15 cellular contexts compared by ENCODE assay signal in the genomic region with DNA sequence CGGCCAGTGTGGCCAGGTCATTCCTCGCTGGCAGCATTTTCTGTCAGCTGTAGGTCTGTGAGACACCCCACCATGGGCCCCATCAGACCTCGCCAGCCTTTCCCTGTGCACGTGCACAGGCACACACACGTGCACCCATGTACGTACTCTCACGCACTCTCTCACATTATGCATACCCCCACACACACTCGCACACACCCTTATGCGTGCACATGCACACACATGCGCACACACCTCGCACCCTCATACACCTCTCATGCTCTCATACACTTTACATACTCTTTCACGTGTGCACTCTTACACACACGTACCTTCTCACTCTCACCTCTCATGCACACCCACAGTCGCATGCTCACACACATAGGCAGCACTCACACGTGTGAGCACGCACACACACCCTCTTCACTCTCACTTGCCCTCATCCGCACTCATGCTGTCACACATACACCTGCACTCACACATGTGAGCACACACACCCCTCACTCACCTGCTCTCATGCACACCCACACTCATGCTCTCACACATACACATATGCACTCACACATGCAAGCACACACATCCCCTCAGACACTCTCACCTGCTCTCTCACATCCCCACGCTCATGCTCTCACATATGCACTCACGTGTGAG. TPM values are rescaled to one million over a fixed set of nuclear protein-coding genes. Genes with fewer than 3 reads are reported as not detected.
DNase-seq lines count a peak whose midpoint lies in the region; ATAC-seq, FAIRE-seq and TF ChIP-seq lines count a peak whose summit lies in the region.
"Had no signal": no experiment of that assay in that cellular context is flagged by ENCODE, and none has a peak within 500 bp of the region (broad histone marks: within the 10 kb centered on the region; RNA-seq: fewer than 3 reads in every experiment).

No MANE protein-coding gene starts in this region.

- peaks cover 42% of the 10 kb centered on the region for H4K20me1 ChIP-seq in IMR-90 (ENCODE audit: insufficient read depth, low read length)
- H4K20me1 ChIP-seq in H1 (replicated peaks in 1 of 2; ENCODE audit: control insufficient read depth in 1 of 2, insufficient read depth in 2 of 2, low read length in 2 of 2): peaks cover 4 to 10% of the 10 kb centered on the region in 2 experiments
- H4K20me1 ChIP-seq: BLaER1 had no signal

- 0 out of 2 replicates have a peak overlapping the region, but pooled peaks have one; percentile 16 for H2AK5ac ChIP-seq in IMR-90 (ENCODE audit: low read depth, low read length)
- no peak overlapping the region for H2AK5ac ChIP-seq in H1 (ENCODE audit: low read depth, low read length)
- H2AK5ac ChIP-seq in trophoblast cell (ENCODE audit: low read length): no peak overlapping the region

- dilution Hi-C loops in IMR-90 (cut with HindIII; ENCODE audit: low sequenced_read_pairs, unreplicated experiment): no loop called here

- H3K23me2 ChIP-seq in H1 (ENCODE audit: low read depth, low read length): no peaks in the 10 kb centered on the region

- H3K9me3 ChIP-seq in HEK293 (ENCODE audit: control insufficient read depth, insufficient read depth, low read depth, low read length): no peaks in the 10 kb centered on the region
- no peaks in the 10 kb centered on the region for H3K9me3 ChIP-seq in IMR-90 (ENCODE audit: control insufficient read depth, insufficient read depth, low read length)
- H3K9me3 ChIP-seq in H1 (ENCODE audit: insufficient read depth in 2 of 2, low read depth in 1 of 2, low read length in 1 of 2): no peaks in the 10 kb centered on the region
- H3K9me3 ChIP-seq in trophoblast cell (ENCODE audit: insufficient read depth, low read depth, low read length): peaks cover 9% of the 10 kb centered on the region
- no peaks in the 10 kb centered on the region for H3K9me3 ChIP-seq in suprapubic skin
- H3K9me3 ChIP-seq: BLaER1, Caco-2 had no signal

- no peak for FAIRE-seq in H1 (lab: Jason Lieb, UNC)

- H3K79me2 ChIP-seq in H1 (ENCODE audit: control insufficient read depth in 1 of 2, insufficient read depth in 2 of 2, low read length in 2 of 2) (peaks cover 0 to 17% of the 10 kb centered on the region in 2 experiments; a peak in 2 of 4 replicates), trophoblast cell (ENCODE audit: control insufficient read depth, insufficient read depth, low read length, poor library complexity) (peaks cover 2% of the 10 kb centered on the region)

- peaks cover 20% of the 10 kb centered on the region for H3K9me1 ChIP-seq in IMR-90 (ENCODE audit: insufficient read depth, low read length)

- H3K4me1 ChIP-seq in HEK293 (ENCODE audit: control insufficient read depth, insufficient read depth, low read length) (peaks cover 4% of the 10 kb centered on the region; the same call in 1 of the 2 replicates), IMR-90 (ENCODE audit: control insufficient read depth, insufficient read depth, low read length) (peaks cover 6% of the 10 kb centered on the region), H1 (replicated peaks in 1 of 4; ENCODE audit: control insufficient read depth in 3 of 4, insufficient read depth in 4 of 4, low read length in 3 of 4) (peaks cover 0 to 4% (median 3%) of the 10 kb centered on the region in 4 experiments; a peak in 2 of 7 replicates), trophoblast cell (ENCODE audit: control insufficient read depth in 1 of 2, insufficient read depth in 2 of 2, low read length in 2 of 2) (peaks cover 0 to 3% of the 10 kb centered on the region in 2 experiments), suprapubic skin (peaks cover 8% of the 10 kb centered on the region)
- H3K4me1 ChIP-seq: BLaER1, Caco-2 had no signal

- H3K27ac ChIP-seq in HEK293 (ENCODE audit: extremely low read depth, low read depth, low read length) (no peak overlapping the region), IMR-90 (ENCODE audit: insufficient read depth, low read length) (no peak overlapping the region), H1 (ENCODE audit: low read depth, low read length) (no peak overlapping the region; the same call in 1 of the 2 replicates), trophoblast cell (ENCODE audit: low read depth, low read length) (no peak overlapping the region), suprapubic skin (no peak overlapping the region)
- H3K27ac ChIP-seq: BLaER1 had no signal

- H4K91ac ChIP-seq in IMR-90 (ENCODE audit: insufficient read depth, low read depth, low read length) (no peak overlapping the region), H1 (replicated peaks; ENCODE audit: insufficient read length, low read length) (no peak overlapping the region), trophoblast cell (ENCODE audit: low read depth, low read length) (no peak overlapping the region)

- H3K4ac ChIP-seq in IMR-90 (ENCODE audit: low read depth, low read length): no peak overlapping the region
- peak overlapping the region; percentile 32 for H3K4ac ChIP-seq in H1 (replicated peaks; ENCODE audit: insufficient read length, low read depth, low read length)
- no peak overlapping the region for H3K4ac ChIP-seq in trophoblast cell (ENCODE audit: low read depth, low read length)

- WGBS in IMR-90 (ENCODE audit: extremely low coverage in 2 of 2, insufficient read length in 1 of 2), 2 experiments: 95% methylated on average over 17 of the region's 19 CpGs; no CpG with 5 or more reads in 1 of the 2 experiments
- WGBS in H1 (ENCODE audit: extremely low coverage in 1 of 2, insufficient coverage in 1 of 2, insufficient read length in 1 of 2, insufficient replicate concordance in 2 of 2, low coverage in 1 of 2, low lambda C conversion rate in 2 of 2, missing lambda C conversion rate in 1 of 2), 2 experiments: 95 to 100% methylated on average over 2 to 19 of the region's 19 CpGs
- WGBS in trophoblast cell (ENCODE audit: extremely low coverage, insufficient coverage, insufficient read length): 100% methylated on average over 2 of the region's 19 CpGs
- WGBS in suprapubic skin: 95% methylated on average over 19 of the region's 19 CpGs

- H3K36me3 ChIP-seq in HEK293 (ENCODE audit: control insufficient read depth in 2 of 2, insufficient read depth in 1 of 2, low read length in 2 of 2) (peaks cover 9 to 36% of the 10 kb centered on the region in 2 experiments; a peak in 2 of 3 replicates), IMR-90 (ENCODE audit: control insufficient read depth, insufficient read depth, low read length) (peaks cover 29% of the 10 kb centered on the region), H1 (ENCODE audit: control insufficient read depth in 2 of 4, insufficient read depth in 4 of 4, low read length in 3 of 4) (peaks cover 3 to 17% (median 12%) of the 10 kb centered on the region in 4 experiments; a peak in 7 of 8 replicates), trophoblast cell (ENCODE audit: control insufficient read depth in 1 of 2, insufficient read depth in 2 of 2, low read length in 2 of 2) (peaks cover 23 to 26% of the 10 kb centered on the region in 2 experiments), suprapubic skin (peaks cover 44% of the 10 kb centered on the region)
- H3K36me3 ChIP-seq: BLaER1 had no signal

- H2BK20ac ChIP-seq in IMR-90 (ENCODE audit: low read depth, low read length): no peak overlapping the region
- no peak overlapping the region for H2BK20ac ChIP-seq in H1 (ENCODE audit: low read length)

- intact Hi-C loops in IMR-90 (cut with micrococcal nuclease): loop anchor here (5.0 kb wide), 1 partner anchor 547 kb away; a partner anchor contains a TSS

- H2BK5ac ChIP-seq in IMR-90 (ENCODE audit: low read depth, low read length, poor library complexity, severe bottlenecking): no peak overlapping the region
- peak overlapping the region; percentile 86; the same call in 1 of the 2 replicates for H2BK5ac ChIP-seq in H1 (ENCODE audit: low read depth, low read length)
- no peak overlapping the region for H2BK5ac ChIP-seq in trophoblast cell (ENCODE audit: low read depth, low read length, poor library complexity)

- TF ChIP-seq POLR2A in IMR-90 (IDR thresholded peaks at IDR 0.05; ENCODE audit: low read depth, low read length) (no peak), H1 (IDR thresholded peaks at IDR 0.05; ENCODE audit: control extremely low read depth in 1 of 2, low read depth in 2 of 2, low read length in 2 of 2) (no peak), suprapubic skin (IDR thresholded peaks at IDR 0.05) (no peak)

- TF ChIP-seq CTCF in HEK293 (tag by site-specific recombination; IDR thresholded peaks at IDR 0.05) (no peak), IMR-90 (conservative IDR thresholded peaks at IDR 0.05; ENCODE audit: low read depth, low read length) (no peak), H1 (IDR thresholded peaks at IDR 0.05; ENCODE audit: control extremely low read depth in 1 of 3, insufficient read depth in 1 of 3, low read depth in 1 of 3, low read length in 3 of 3) (no peak), suprapubic skin (IDR thresholded peaks at IDR 0.05) (no peak)

- H3K4me3 ChIP-seq in HEK293 (ENCODE audit: low read depth, low read length): no peak overlapping the region
- H3K4me3 ChIP-seq in IMR-90 (ENCODE audit: insufficient read depth, low read depth, low read length): no peak overlapping the region
- H3K4me3 ChIP-seq in H1 (ENCODE audit: extremely low read depth in 1 of 4, insufficient read depth in 2 of 4, low read depth in 3 of 4, low read length in 4 of 4): no peak overlapping the region
- H3K4me3 ChIP-seq in trophoblast cell (ENCODE audit: low read depth, low read length): peak overlapping the region; percentile 59
- H3K4me3 ChIP-seq in suprapubic skin: no peak overlapping the region
- H3K4me3 ChIP-seq: BLaER1, GM23338 had no signal

- H3K79me1 ChIP-seq in IMR-90 (ENCODE audit: low read depth in 1 of 2, low read length in 2 of 2) (peaks cover 36 to 70% of the 10 kb centered on the region in 2 experiments), H1 (ENCODE audit: low read depth, low read length) (peaks cover 2% of the 10 kb centered on the region; the same call in 1 of the 2 replicates), trophoblast cell (ENCODE audit: low read length) (no peaks in the 10 kb centered on the region)

- H3K56ac ChIP-seq in IMR-90 (ENCODE audit: extremely low read depth, insufficient read depth, low read length) (no peak overlapping the region), H1 (replicated peaks; ENCODE audit: insufficient read length, low read depth, low read length) (no peak overlapping the region)

- H4K12ac ChIP-seq in trophoblast cell (ENCODE audit: low read depth, low read length): no peak overlapping the region

- in situ Hi-C loops in IMR-90 (cut with MboI; ENCODE audit: low sequenced_read_pairs): loop anchor here (5.0 kb wide), 1 partner anchor 112 kb away; no protein-coding TSS in a partner anchor

- no peak for ATAC-seq in IMR-90 (ENCODE audit: low read depth)
- ATAC-seq: GM23338 had no signal

- no peak overlapping the region for H3K14ac ChIP-seq in IMR-90 (replicated peaks; ENCODE audit: low read depth, low read length)
- no peak overlapping the region for H3K14ac ChIP-seq in H1 (ENCODE audit: insufficient read length)
- H3K14ac ChIP-seq in trophoblast cell (ENCODE audit: low read length): no peak overlapping the region

- TF ChIP-seq RAD21 in IMR-90 (IDR thresholded peaks at IDR 0.05; ENCODE audit: low read length) (no peak), H1 (IDR thresholded peaks at IDR 0.05 in 1 of 2, conservative IDR thresholded peaks at IDR 0.05 in 1 of 2; ENCODE audit: low read depth in 2 of 2, low read length in 2 of 2) (no peak)

- no peak overlapping the region for H2BK12ac ChIP-seq in H1 (ENCODE audit: low read depth, low read length)
- no peak overlapping the region for H2BK12ac ChIP-seq in trophoblast cell (ENCODE audit: low read length)

- H4K5ac ChIP-seq in IMR-90 (ENCODE audit: low read depth, low read length) (no peak overlapping the region), H1 (ENCODE audit: insufficient read length, low read depth, low read length) (no peak overlapping the region)

- no peak overlapping the region for H3K4me2 ChIP-seq in IMR-90 (ENCODE audit: low read depth, low read length)
- H3K4me2 ChIP-seq in H1 (ENCODE audit: insufficient read depth in 1 of 2, low read depth in 2 of 2, low read length in 2 of 2): no peak overlapping the region
- no peak overlapping the region for H3K4me2 ChIP-seq in trophoblast cell (ENCODE audit: low read length)
- H3K4me2 ChIP-seq: BLaER1, GM23338 had no signal

- H2AK9ac ChIP-seq in IMR-90 (replicated peaks; ENCODE audit: low read depth, low read length, poor library complexity): peak overlapping the region; percentile 25

- no peak overlapping the region for H2AFZ ChIP-seq in IMR-90 (replicated peaks; ENCODE audit: low read length, poor library complexity)
- H2AFZ ChIP-seq in H1 (ENCODE audit: low read length): no peak overlapping the region
- no peak overlapping the region for H2AFZ ChIP-seq in trophoblast cell (ENCODE audit: insufficient read depth, low read length, poor library complexity)
- H2AFZ ChIP-seq: GM23338 had no signal

- H2BK120ac ChIP-seq in IMR-90 (ENCODE audit: low read depth, low read length): no peak overlapping the region
- H2BK120ac ChIP-seq in H1 (replicated peaks; ENCODE audit: low read depth, low read length): no peak overlapping the region
- H2BK120ac ChIP-seq in trophoblast cell (ENCODE audit: insufficient read depth, low read length, poor library complexity): no peak overlapping the region

- H3K18ac ChIP-seq in IMR-90 (ENCODE audit: low read depth, low read length) (no peak overlapping the region), H1 (ENCODE audit: extremely low read depth, low read length) (no peak overlapping the region), trophoblast cell (ENCODE audit: low read length) (no peak overlapping the region)

- no TSS peak for BruUV-seq in IMR-90 (replicated peaks; lab: Mats Ljungman, UMichigan)

- H2BK15ac ChIP-seq in IMR-90 (ENCODE audit: low read depth, low read length): no peak overlapping the region
- no peak overlapping the region for H2BK15ac ChIP-seq in H1 (ENCODE audit: low read length)

- H4K8ac ChIP-seq in IMR-90 (ENCODE audit: low read depth in 2 of 2, low read length in 2 of 2) (no peak overlapping the region), H1 (ENCODE audit: extremely low read depth, insufficient read depth, low read length) (no peak overlapping the region), trophoblast cell (ENCODE audit: low read depth, low read length) (no peak overlapping the region)

- DNase-seq in IMR-90: no peak
- DNase-seq in H1 (ENCODE audit: low read depth in 1 of 2, low spot score in 2 of 2): no peak
- no peak for DNase-seq in trophoblast cell
- DNase-seq in DMS 273 (lab: John Stamatoyannopoulos, UW; ENCODE audit: unreplicated experiment): no peak
- DNase-seq in NCI-H345 (lab: John Stamatoyannopoulos, UW): no peak
- no peak for DNase-seq in activated naive CD4-positive, alpha-beta T cell (lab: John Stamatoyannopoulos, UW)
- no peak for DNase-seq in suprapubic skin (ENCODE audit: low spot score in 2 of 2)
- DNase-seq: Caco-2; CD8-positive, alpha-beta memory T cell; DMS 273 treated with DMSO at 0.1 percent for 48 hours; H9; KBM-7 had no signal

- H3K27me3 ChIP-seq in IMR-90 (ENCODE audit: control insufficient read depth, insufficient read depth, low read length) (no peaks in the 10 kb centered on the region), H1 (replicated peaks in 1 of 4; ENCODE audit: control insufficient read depth in 3 of 4, extremely low read depth in 1 of 4, insufficient read depth in 3 of 4, low read length in 3 of 4) (no peaks in the 10 kb centered on the region), trophoblast cell (ENCODE audit: insufficient read depth, low read length) (no peaks in the 10 kb centered on the region), suprapubic skin (no peaks in the 10 kb centered on the region)
- H3K27me3 ChIP-seq: BLaER1 had no signal

- CTCF ChIA-PET in HEK293 (lab: Yijun Ruan, JAX) (interaction anchor here (1.8 kb wide), 1 partner anchor 113 kb away, joined by 6 read pairs; no protein-coding TSS in a partner anchor), IMR-90 (lab: Yijun Ruan, JAX) (no interaction called here), H1 (lab: Charles Lee; ENCODE audit: partially characterized antibody) (no interaction called here)

- H3K9ac ChIP-seq in IMR-90 (ENCODE audit: low read depth, low read length) (no peak overlapping the region), H1 (replicated peaks in 1 of 4; ENCODE audit: extremely low read depth in 1 of 4, low read depth in 3 of 4, low read length in 3 of 4) (no peak overlapping the region), trophoblast cell (ENCODE audit: low read length) (no peak overlapping the region)
- H3K9ac ChIP-seq: BLaER1 had no signal

- TF ChIP-seq EP300 in H1 (IDR thresholded peaks at IDR 0.05; ENCODE audit: borderline replicate concordance in 1 of 2, low read depth in 2 of 2, low read length in 2 of 2): no peak
- TF ChIP-seq EP300 in suprapubic skin (IDR thresholded peaks at IDR 0.05): no peak

- POLR2A ChIA-PET in HEK293 (lab: Yijun Ruan, JAX): no interaction called here
- POLR2A ChIA-PET in IMR-90 (lab: Charles Lee; ENCODE audit: unreplicated experiment): no interaction called here
- POLR2A ChIA-PET in H1 (lab: Charles Lee; ENCODE audit: partially characterized antibody): no interaction called here

- H3K23ac ChIP-seq in IMR-90 (ENCODE audit: low read depth, low read length) (no peak overlapping the region), H1 (ENCODE audit: insufficient read length) (no peak overlapping the region), trophoblast cell (ENCODE audit: low read length) (no peak overlapping the region)

RNA-seq across cellular contexts. Expression of a gene that starts 46.7 kb away (rescaled TPM):
- total RNA-seq in IMR-90 (2012; rRNA removed): 41.2 and 41.9 TPM in 2 replicates
- 34.8 and 35.3 TPM in 2 replicates for polyA plus RNA-seq in IMR-90 (2012; rRNA removed)
- 18.7 and 20.5 TPM in 2 replicates for polyA plus RNA-seq in IMR-90 (2012; cell fraction: cytosol; rRNA removed)
- polyA plus RNA-seq in IMR-90 (2012; cell fraction: nucleus; rRNA removed; ENCODE audit: low replicate concordance): 20.1 and 45.0 TPM in 2 replicates
- total RNA-seq in H1 (2021; fragmentation: NEBNext Ultra II Directional; extraction: Animal tissue kit (Norgen Biotek cat#: 25700)): 23.1 and 23.2 TPM in 2 replicates
- polyA plus RNA-seq in H1 (2011; rRNA removed): 10.9 and 11.8 TPM in 2 replicates
- 17.8 TPM for polyA plus RNA-seq in H1 (2011; cell fraction: cytosol; rRNA removed)
- polyA plus RNA-seq in H1 (2011; cell fraction: nucleus; rRNA removed): 14.7 TPM
- polyA plus RNA-seq in H1 (2012, experiment 1 of 2): 14.0 to 18.2 TPM (median 16.2 TPM) in 4 replicates
- polyA plus RNA-seq in H1 (2012, experiment 2 of 2): 3.6 TPM
- 20.5 TPM for polyA plus RNA-seq in H1 (2013, experiment 1 of 2)
- polyA plus RNA-seq in H1 (2013, experiment 2 of 2): 20.3 TPM
- polyA minus RNA-seq in H1 (2011; rRNA and poly(A)+ RNA removed): 15.1 and 15.9 TPM in 2 replicates
- polyA minus RNA-seq in H1 (2011; cell fraction: cytosol; rRNA and poly(A)+ RNA removed): 11.9 TPM
- 10.2 TPM for polyA minus RNA-seq in H1 (2011; cell fraction: nucleus; rRNA and poly(A)+ RNA removed)
- polyA plus RNA-seq in trophoblast cell (2013): 31.3 and 32.6 TPM in 2 replicates
- 10 to 100 TPM; 30.4 to 44.2 (median 35.8) TPM for total RNA-seq in suprapubic skin
